Comparison of ENCODE assay signal across 8 cellular contexts in genomic region chr3:44648564-44649229, GRCh38. TPM values are rescaled to one million over a fixed set of nuclear protein-coding genes. Genes with fewer than 3 reads are reported as not detected.
DNase-seq lines count a peak whose midpoint lies in the region; ATAC-seq and TF ChIP-seq lines count a peak whose summit lies in the region.

TSS of gene ZNF35 (plus strand) at chr3:44648732. CDS start at chr3:44651068, 2,336 bp downstream.

- H3K36me3 ChIP-seq in Panc1 (ENCODE audit: control insufficient read depth, insufficient read depth, low read length) (peaks cover 9% of the 10 kb centered on the region), ascending aorta (peaks cover 27 to 30% of the 10 kb centered on the region in 2 donors), right atrium auricular region (peaks cover 27% of the 10 kb centered on the region)

- TF ChIP-seq CTCF in Panc1 (IDR thresholded peaks at IDR 0.05) (no peak), ascending aorta (IDR thresholded peaks at IDR 0.05) (no peak), right atrium auricular region (IDR thresholded peaks at IDR 0.05) (peak in 1 of 2 donors; percentile 12)

- H3K27me3 ChIP-seq in Panc1 (ENCODE audit: control insufficient read depth, insufficient read depth, low read length) (no peaks in the 10 kb centered on the region), ascending aorta (no peaks in the 10 kb centered on the region), right atrium auricular region (no peaks in the 10 kb centered on the region)

- POLR2A ChIA-PET in Panc1 (lab: Charles Lee) = interaction anchor here (0.6 kb wide), 1 partner anchor 114 kb away, joined by 20 read pairs; no protein-coding TSS in a partner anchor

- BruUV-seq in Panc1 (replicated peaks; lab: Mats Ljungman, UMichigan) = TSS peak; percentile 51

- DNase-seq in GDM1 (lab: John Stamatoyannopoulos, UW) (peak; percentile 4), HuH-7 (ENCODE audit: low spot score) (peak; percentile 79), Panc1 (ENCODE audit: low read depth, low spot score) (peak; percentile 46), ascending aorta (ENCODE audit: low spot score in 2 of 2) (peak in 1 of 2 donors; percentile 79), right atrium auricular region (ENCODE audit: low spot score) (peak; percentile 83), pons (ENCODE audit: low spot score) (peak; percentile 73), cortex of kidney (lab: John Stamatoyannopoulos, UW) (no peak)

- CTCF ChIA-PET in Panc1 (lab: Charles Lee) = no interaction called here

- H3K9me3 ChIP-seq in Panc1 (ENCODE audit: control insufficient read depth, insufficient read depth, low read depth, low read length) (peaks cover 37% of the 10 kb centered on the region), ascending aorta (peaks cover 1 to 32% of the 10 kb centered on the region in 2 donors), right atrium auricular region (peaks cover 0 to 2% of the 10 kb centered on the region in 2 donors)

- peak within 1 kb of the TSS; percentile 59 to 89 for H3K4me3 ChIP-seq in Panc1 (ENCODE audit: low read depth in 2 of 2, low read length in 2 of 2)
- H3K4me3 ChIP-seq in ascending aorta = peak within 1 kb of the TSS; percentile 79 to 87
- H3K4me3 ChIP-seq in right atrium auricular region = peak within 1 kb of the TSS; percentile 79 to 94

- ATAC-seq in GM21529 (IDR thresholded peaks at IDR 0.05; ENCODE audit: unreplicated experiment) (peak; percentile 98), Panc1 (peak; percentile 99)

- H3K4me1 ChIP-seq in Panc1 (ENCODE audit: control insufficient read depth, insufficient read depth, low read length) = no peaks in the 10 kb centered on the region
- H3K4me1 ChIP-seq in ascending aorta = no peaks in the 10 kb centered on the region
- peaks cover 0 to 15% of the 10 kb centered on the region in 2 donors for H3K4me1 ChIP-seq in right atrium auricular region

- intact Hi-C loops in Panc1 (cut with micrococcal nuclease; ENCODE audit: unreplicated experiment) (no loop called here), ascending aorta (cut with DNase I) (no loop called here)

- in situ Hi-C loops in Panc1 (cut with HindIII; ENCODE audit: low pct_unique_long_range_greater_than_20kb, low sequenced_read_pairs) = no loop called here

- H3K27ac ChIP-seq in Panc1 (ENCODE audit: low read length) (peak within 1 kb of the TSS; percentile 88), ascending aorta (peak within 1 kb of the TSS; percentile 61 to 74), right atrium auricular region (peak within 1 kb of the TSS; percentile 52 to 79)

RNA-seq across cellular contexts. Expression of gene ZNF35, which starts in this region (rescaled TPM):
- total RNA-seq in Panc1 (2021; ENCODE audit: unreplicated experiment) (9.3 TPM), ascending aorta (4.8 TPM), right atrium auricular region (1 to 10 TPM; 7.9 to 8.4 TPM)
- polyA plus RNA-seq in Panc1 (2012; ENCODE audit: insufficient read length) = 5.5 TPM
